Comparison of ENCODE assay signal across 23 cellular contexts in the genomic region with DNA sequence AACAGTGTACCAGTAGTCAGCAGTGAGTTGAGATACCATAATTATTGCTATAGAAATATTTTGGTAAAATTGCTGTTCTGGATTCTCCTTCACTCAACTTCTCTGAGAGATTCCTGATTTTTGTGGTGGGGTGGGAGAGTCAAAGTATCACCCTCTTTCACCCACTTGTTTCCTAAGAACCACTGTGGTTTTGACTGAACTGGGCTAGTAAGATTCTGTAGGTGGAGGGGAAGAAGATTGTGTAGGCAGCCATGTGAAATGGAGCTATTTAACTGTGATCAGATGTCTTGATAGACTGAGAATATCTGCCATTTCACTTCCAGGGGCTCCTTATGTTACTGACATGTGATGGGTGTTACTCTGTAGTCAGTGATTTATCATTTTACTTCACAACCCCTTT. TPM values are rescaled to one million over a fixed set of nuclear protein-coding genes. Genes with fewer than 3 reads are reported as not detected.
DNase-seq lines count a peak whose midpoint lies in the region; ATAC-seq and TF ChIP-seq lines count a peak whose summit lies in the region.
"Had no signal": no experiment of that assay in that cellular context is flagged by ENCODE, and none has a peak within 500 bp of the region (broad histone marks: within the 10 kb centered on the region; RNA-seq: fewer than 3 reads in every experiment).

No MANE protein-coding gene starts in this region.

- no peaks in the 10 kb centered on the region for H3K27me3 ChIP-seq in CD8-positive, alpha-beta T cell (ENCODE audit: insufficient read depth, low read length)
- no peaks in the 10 kb centered on the region for H3K27me3 ChIP-seq in naive thymus-derived CD4-positive, alpha-beta T cell (ENCODE audit: control insufficient read depth in 2 of 2, insufficient read depth in 2 of 2, low read length in 2 of 2)
- H3K27me3 ChIP-seq: body of pancreas, heart right ventricle, thyroid gland had no signal

- H3K27ac ChIP-seq in CD8-positive, alpha-beta T cell (ENCODE audit: low read depth, low read length), result no peak overlapping the region
- H3K27ac ChIP-seq in naive thymus-derived CD4-positive, alpha-beta T cell (ENCODE audit: low read depth, low read length), result no peak overlapping the region
- H3K27ac ChIP-seq: body of pancreas, heart right ventricle, KMS-11, thyroid gland had no signal

- no peaks in the 10 kb centered on the region for H3K4me1 ChIP-seq in CD8-positive, alpha-beta T cell (ENCODE audit: insufficient read depth, low read length)
- H3K4me1 ChIP-seq in naive thymus-derived CD4-positive, alpha-beta T cell (ENCODE audit: control insufficient read depth in 2 of 2, insufficient read depth in 2 of 2, low read length in 2 of 2), result no peaks in the 10 kb centered on the region
- H3K4me1 ChIP-seq: heart right ventricle, thyroid gland had no signal

- peak; percentile 85 for DNase-seq in CD1c-positive myeloid dendritic cell (ENCODE audit: extremely low spot score)
- no peak for DNase-seq in CD8-positive, alpha-beta T cell
- no peak for DNase-seq in activated T-helper 1 cell treated with anti-CD3 and anti-CD28 coated beads, Interleukin-12 subunit alpha, Interleukin-12 subunit beta, Interleukin-2, Interleukin-4 antibody, amounts not matched to agents 30 ng/mL and 10 ng/mL and 1 ng/mL, durations not matched to agents 14 hours and 24 hours and 36 hours (ENCODE audit: low spot score)
- DNase-seq in naive thymus-derived CD4-positive, alpha-beta T cell, result no peak
- no peak for DNase-seq in AG20443 (ENCODE audit: low spot score)
- no peak for DNase-seq in progenitor cell of endocrine pancreas (ENCODE audit: low spot score, unreplicated experiment)
- DNase-seq in NCI-H2196 treated with DMSO at 0.1 percent for 48 hours (lab: John Stamatoyannopoulos, UW; ENCODE audit: unreplicated experiment), result no peak
- DNase-seq: activated CD4-positive, CD25-positive, alpha-beta regulatory T cell; activated CD8-positive, alpha-beta memory T cell treated with anti-CD3 and anti-CD28 coated beads for 24 hours; body of pancreas; effector CD4-positive, alpha-beta T cell; GDM1; heart right ventricle; mesenchymal stem cell; MV-4-11; NCI-H146; NCI-H2171 treated with DMSO at 0.1 percent for 48 hours; NCI-H526; SIG-M5; thyroid gland had no signal

- H3K9me3 Mint-ChIP-seq in CD8-positive, alpha-beta T cell, result no peaks in the 10 kb centered on the region
- H3K9me3 Mint-ChIP-seq in activated T-helper 1 cell treated with anti-CD3 and anti-CD28 coated beads, Interleukin-12 subunit alpha, Interleukin-12 subunit beta, Interleukin-2, Interleukin-4 antibody, amounts not matched to agents 30 ng/mL and 10 ng/mL and 1 ng/mL, durations not matched to agents 14 hours and 24 hours and 36 hours, result no peaks in the 10 kb centered on the region
- no peaks in the 10 kb centered on the region for H3K9me3 Mint-ChIP-seq in naive thymus-derived CD4-positive, alpha-beta T cell
- H3K9me3 Mint-ChIP-seq in progenitor cell of endocrine pancreas (ENCODE audit: low read depth), result no peaks in the 10 kb centered on the region
- H3K9me3 Mint-ChIP-seq: GM23338 had no signal

- intact Hi-C loops in CD8-positive, alpha-beta T cell (cut with DNase I, micrococcal nuclease), result loop anchor here in 1 of 2 experiments (5.0 kb wide), 1 partner anchor 45 kb away; the partner anchor contains the start of gene BIRC6
- intact Hi-C loops in activated T-helper 1 cell treated with anti-CD3 and anti-CD28 coated beads, Interleukin-12 subunit alpha, Interleukin-12 subunit beta, Interleukin-2, Interleukin-4 antibody, amounts not matched to agents 30 ng/mL and 10 ng/mL and 1 ng/mL, durations not matched to agents 14 hours and 24 hours and 36 hours (cut with micrococcal nuclease), result no loop called here
- intact Hi-C loops in naive thymus-derived CD4-positive, alpha-beta T cell (cut with micrococcal nuclease), result no loop called here

- TF ChIP-seq CTCF in CD8-positive, alpha-beta T cell (IDR thresholded peaks at IDR 0.05), result no peak
- TF ChIP-seq CTCF in progenitor cell of endocrine pancreas (IDR thresholded peaks at IDR 0.05; ENCODE audit: unreplicated experiment), result no peak

- CTCF ChIA-PET in CD8-positive, alpha-beta T cell (lab: Charles Lee), result no interaction called here
- CTCF ChIA-PET in naive thymus-derived CD4-positive, alpha-beta T cell (lab: Charles Lee), result interaction anchor here (0.7 kb wide), 1 partner anchor 144 kb away, joined by 3 read pairs; no protein-coding TSS in a partner anchor

- peaks cover 49% of the 10 kb centered on the region for H3K36me3 Mint-ChIP-seq in CD8-positive, alpha-beta T cell
- H3K36me3 Mint-ChIP-seq in activated T-helper 1 cell treated with anti-CD3 and anti-CD28 coated beads, Interleukin-12 subunit alpha, Interleukin-12 subunit beta, Interleukin-2, Interleukin-4 antibody, amounts not matched to agents 30 ng/mL and 10 ng/mL and 1 ng/mL, durations not matched to agents 14 hours and 24 hours and 36 hours (ENCODE audit: low read depth), result peaks cover 32% of the 10 kb centered on the region
- peaks cover 0 to 24% (median 9%) of the 10 kb centered on the region in 5 donors for H3K36me3 Mint-ChIP-seq in naive thymus-derived CD4-positive, alpha-beta T cell
- H3K36me3 Mint-ChIP-seq in progenitor cell of endocrine pancreas (ENCODE audit: insufficient read depth), result peaks cover 9% of the 10 kb centered on the region

- H3K9me3 ChIP-seq in CD8-positive, alpha-beta T cell (ENCODE audit: low read length), result no peaks in the 10 kb centered on the region
- H3K9me3 ChIP-seq in naive thymus-derived CD4-positive, alpha-beta T cell (ENCODE audit: control insufficient read depth in 2 of 3, low read length in 3 of 3), result no peaks in the 10 kb centered on the region
- H3K9me3 ChIP-seq: heart right ventricle, thyroid gland had no signal

- no peak overlapping the region for H3K4me3 ChIP-seq in CD8-positive, alpha-beta T cell (ENCODE audit: low read depth, low read length)
- no peak overlapping the region for H3K4me3 ChIP-seq in naive thymus-derived CD4-positive, alpha-beta T cell (ENCODE audit: low read length)
- H3K4me3 ChIP-seq: body of pancreas, GM23338, heart right ventricle, thyroid gland had no signal

- H3K27me3 Mint-ChIP-seq in CD8-positive, alpha-beta T cell (ENCODE audit: low read depth), result no peaks in the 10 kb centered on the region
- no peaks in the 10 kb centered on the region for H3K27me3 Mint-ChIP-seq in activated T-helper 1 cell treated with anti-CD3 and anti-CD28 coated beads, Interleukin-12 subunit alpha, Interleukin-12 subunit beta, Interleukin-2, Interleukin-4 antibody, amounts not matched to agents 30 ng/mL and 10 ng/mL and 1 ng/mL, durations not matched to agents 14 hours and 24 hours and 36 hours (ENCODE audit: insufficient read depth)
- no peaks in the 10 kb centered on the region for H3K27me3 Mint-ChIP-seq in naive thymus-derived CD4-positive, alpha-beta T cell
- H3K27me3 Mint-ChIP-seq in progenitor cell of endocrine pancreas, result no peaks in the 10 kb centered on the region

- H3K4me1 Mint-ChIP-seq in CD8-positive, alpha-beta T cell (ENCODE audit: low read depth), result peaks cover 8% of the 10 kb centered on the region
- H3K4me1 Mint-ChIP-seq in activated T-helper 1 cell treated with anti-CD3 and anti-CD28 coated beads, Interleukin-12 subunit alpha, Interleukin-12 subunit beta, Interleukin-2, Interleukin-4 antibody, amounts not matched to agents 30 ng/mL and 10 ng/mL and 1 ng/mL, durations not matched to agents 14 hours and 24 hours and 36 hours (ENCODE audit: low read depth), result peaks cover 18% of the 10 kb centered on the region
- peaks cover 0 to 11% (median 0%) of the 10 kb centered on the region in 7 donors for H3K4me1 Mint-ChIP-seq in naive thymus-derived CD4-positive, alpha-beta T cell
- H3K4me1 Mint-ChIP-seq in progenitor cell of endocrine pancreas (ENCODE audit: low read depth), result peaks cover 3% of the 10 kb centered on the region
- H3K4me1 Mint-ChIP-seq: GM23338 had no signal

- ATAC-seq in CD8-positive, alpha-beta T cell, result no peak
- no peak for ATAC-seq in naive thymus-derived CD4-positive, alpha-beta T cell
- ATAC-seq: body of pancreas, GM23338, heart right ventricle, Panc1 had no signal

- H3K4me3 Mint-ChIP-seq in CD8-positive, alpha-beta T cell, result no peak overlapping the region
- H3K4me3 Mint-ChIP-seq in activated T-helper 1 cell treated with anti-CD3 and anti-CD28 coated beads, Interleukin-12 subunit alpha, Interleukin-12 subunit beta, Interleukin-2, Interleukin-4 antibody, amounts not matched to agents 30 ng/mL and 10 ng/mL and 1 ng/mL, durations not matched to agents 14 hours and 24 hours and 36 hours, result no peak overlapping the region
- no peak overlapping the region for H3K4me3 Mint-ChIP-seq in naive thymus-derived CD4-positive, alpha-beta T cell
- H3K4me3 Mint-ChIP-seq in progenitor cell of endocrine pancreas (ENCODE audit: low read depth), result no peak overlapping the region
- H3K4me3 Mint-ChIP-seq: GM23338 had no signal

- POLR2A ChIA-PET in CD8-positive, alpha-beta T cell (lab: Charles Lee), result no interaction called here
- POLR2A ChIA-PET in naive thymus-derived CD4-positive, alpha-beta T cell (lab: Charles Lee), result no interaction called here

- H3K36me3 ChIP-seq in CD8-positive, alpha-beta T cell (ENCODE audit: insufficient read depth, low read length), result no peaks in the 10 kb centered on the region
- H3K36me3 ChIP-seq in naive thymus-derived CD4-positive, alpha-beta T cell (ENCODE audit: control insufficient read depth in 2 of 3, insufficient read depth in 3 of 3, low read length in 3 of 3), result peaks cover 0 to 30% (median 12%) of the 10 kb centered on the region in 3 experiments

- H3K27ac Mint-ChIP-seq in CD8-positive, alpha-beta T cell, result peak overlapping the region; percentile 33
- H3K27ac Mint-ChIP-seq in activated T-helper 1 cell treated with anti-CD3 and anti-CD28 coated beads, Interleukin-12 subunit alpha, Interleukin-12 subunit beta, Interleukin-2, Interleukin-4 antibody, amounts not matched to agents 30 ng/mL and 10 ng/mL and 1 ng/mL, durations not matched to agents 14 hours and 24 hours and 36 hours, result peak overlapping the region; percentile 36
- H3K27ac Mint-ChIP-seq in naive thymus-derived CD4-positive, alpha-beta T cell, result peak overlapping the region in 7 of 9 donors; percentile 13 to 78 (median 30)
- H3K27ac Mint-ChIP-seq in progenitor cell of endocrine pancreas, result no peak overlapping the region
- H3K27ac Mint-ChIP-seq: GM23338 had no signal

RNA-seq across cellular contexts. Expression of gene BIRC6, which starts 45.3 kb away (rescaled TPM):
- 100 to 1,000 TPM; 107 to 109 TPM for total RNA-seq in CD8-positive, alpha-beta T cell
- total RNA-seq in activated T-helper 1 cell treated with anti-CD3 and anti-CD28 coated beads, Interleukin-12 subunit alpha, Interleukin-12 subunit beta, Interleukin-2, Interleukin-4 antibody, amounts not matched to agents 30 ng/mL and 10 ng/mL and 1 ng/mL, durations not matched to agents 14 hours and 24 hours and 36 hours, result 112 and 123 TPM in 2 replicates
- total RNA-seq in naive thymus-derived CD4-positive, alpha-beta T cell, result 100 to 1,000 TPM; 130 to 159 (median 145) TPM
- polyA plus RNA-seq in naive thymus-derived CD4-positive, alpha-beta T cell, result 10 to 100 TPM; 21.8 to 25.3 TPM
- total RNA-seq in progenitor cell of endocrine pancreas, result 98.0 and 98.6 TPM in 2 replicates
